1 cellular context compared by ENCODE assay signal in genomic region chr11:60855726-60856633, GRCh38.
TF ChIP-seq lines count a peak whose summit lies in the region.

TSS of gene PTGDR2 (minus strand) at chr11:60855950. CDS start at chr11:60853722, 2,228 bp downstream.

TF ChIP-seq in HepG2, 621 proteins besides CTCF, POLR2A, EP300 and RAD21 (continued from another document and continues in another):
- no peak for TF ChIP-seq ZNF282 (IDR thresholded peaks at IDR 0.05; ENCODE audit: partially characterized antibody)
- TF ChIP-seq ZNF207 (IDR thresholded peaks at IDR 0.05; ENCODE audit: borderline replicate concordance) = no peak
- peak; percentile 80 for TF ChIP-seq HOXA5 (CRISPR knock-in tag; IDR thresholded peaks at IDR 0.05)
- TF ChIP-seq HBP1 (CRISPR knock-in tag; IDR thresholded peaks at IDR 0.05; ENCODE audit: low read depth) = no peak
- 0 out of 2 replicates have a peak, but pooled peaks have one; percentile 15 for TF ChIP-seq HMG20A (CRISPR knock-in tag; IDR thresholded peaks at IDR 0.05; ENCODE audit: borderline replicate concordance)
- TF ChIP-seq ZGPAT (CRISPR knock-in tag; IDR thresholded peaks at IDR 0.05) = no peak
- no peak for TF ChIP-seq ZFY (CRISPR knock-in tag; IDR thresholded peaks at IDR 0.05)
- peak; percentile 46; the same call in 1 of the 2 replicates for TF ChIP-seq MEIS2 (CRISPR knock-in tag; IDR thresholded peaks at IDR 0.05)
- no peak for TF ChIP-seq BCL3 (CRISPR knock-in tag; IDR thresholded peaks at IDR 0.05)
- no peak for TF ChIP-seq GZF1 (CRISPR knock-in tag; IDR thresholded peaks at IDR 0.05)
- TF ChIP-seq ZNF230 (CRISPR knock-in tag; IDR thresholded peaks at IDR 0.05) = no peak
- TF ChIP-seq CHD2 (IDR thresholded peaks at IDR 0.05; ENCODE audit: low read depth, low read length) = no peak
- no peak for TF ChIP-seq MIXL1 (CRISPR knock-in tag; IDR thresholded peaks at IDR 0.05)
- TF ChIP-seq SKI (IDR thresholded peaks at IDR 0.05; ENCODE audit: partially characterized antibody) = no peak
- TF ChIP-seq ZNF747 (CRISPR knock-in tag; IDR thresholded peaks at IDR 0.05; ENCODE audit: borderline replicate concordance) = 0 out of 2 replicates have a peak, but pooled peaks have one; percentile 33
- peak; percentile 80 for TF ChIP-seq ZNF629 (CRISPR knock-in tag; conservative IDR thresholded peaks at IDR 0.05)
- TF ChIP-seq NR3C1 (CRISPR knock-in tag; IDR thresholded peaks at IDR 0.05) = no peak
- TF ChIP-seq GRHL1 (CRISPR knock-in tag; conservative IDR thresholded peaks at IDR 0.05) = no peak
- TF ChIP-seq TEAD3 (CRISPR knock-in tag; optimal IDR thresholded peaks at IDR 0.05; ENCODE audit: borderline replicate concordance) = no peak
- TF ChIP-seq RFXANK (CRISPR knock-in tag; IDR thresholded peaks at IDR 0.05) = no peak
- TF ChIP-seq ZNF839 (CRISPR knock-in tag; IDR thresholded peaks at IDR 0.05; ENCODE audit: borderline replicate concordance) = no peak
- TF ChIP-seq CENPX (CRISPR knock-in tag; IDR thresholded peaks at IDR 0.05) = no peak
- no peak; a peak in 1 of 4 replicates for TF ChIP-seq KLF16 (CRISPR knock-in tag; IDR thresholded peaks at IDR 0.05)
- no peak for TF ChIP-seq ESRRA (CRISPR knock-in tag; IDR thresholded peaks at IDR 0.05; ENCODE audit: low read depth)
- no peak for TF ChIP-seq ZMYM4 (CRISPR knock-in tag; IDR thresholded peaks at IDR 0.05)
- TF ChIP-seq NFKBIZ (CRISPR knock-in tag; IDR thresholded peaks at IDR 0.05) = no peak
- TF ChIP-seq MTA3 (CRISPR knock-in tag; IDR thresholded peaks at IDR 0.05) = no peak
- TF ChIP-seq AKNA (CRISPR knock-in tag; IDR thresholded peaks at IDR 0.05; ENCODE audit: borderline replicate concordance) = no peak
- no peak for TF ChIP-seq STAT5B (CRISPR knock-in tag; IDR thresholded peaks at IDR 0.05)
- TF ChIP-seq FOXM1 (CRISPR knock-in tag; IDR thresholded peaks at IDR 0.05) = no peak
- TF ChIP-seq ATF3 (CRISPR knock-in tag; IDR thresholded peaks at IDR 0.05) = no peak
- TF ChIP-seq RXRA (CRISPR knock-in tag; IDR thresholded peaks at IDR 0.05) = peak; percentile 24; the same call in 1 of the 2 replicates
- no peak for TF ChIP-seq ZNF609 (CRISPR knock-in tag; IDR thresholded peaks at IDR 0.05; ENCODE audit: borderline replicate concordance)
- TF ChIP-seq HDAC1 (CRISPR knock-in tag; IDR thresholded peaks at IDR 0.05) = peak; percentile 74
- no peak for TF ChIP-seq ZNF800 (CRISPR knock-in tag; IDR thresholded peaks at IDR 0.05)
- peak; percentile 46; the same call in 1 of the 2 replicates for TF ChIP-seq GFI1 (CRISPR knock-in tag; IDR thresholded peaks at IDR 0.05; ENCODE audit: borderline replicate concordance)
- TF ChIP-seq EED (CRISPR knock-in tag; IDR thresholded peaks at IDR 0.05) = no peak
- TF ChIP-seq TSC22D2 (CRISPR knock-in tag; IDR thresholded peaks at IDR 0.05; ENCODE audit: borderline replicate concordance) = no peak
- TF ChIP-seq TIGD3 (CRISPR knock-in tag; IDR thresholded peaks at IDR 0.05; ENCODE audit: borderline replicate concordance) = no peak
- TF ChIP-seq KLF12 (CRISPR knock-in tag; IDR thresholded peaks at IDR 0.05; ENCODE audit: borderline replicate concordance) = 0 out of 2 replicates have a peak, but pooled peaks have one; percentile 22
